Comparison of ENCODE assay signal across 17 cellular contexts in genomic region chr20:20231528-20232298, GRCh38.
"Had no signal": no experiment of that assay in that cellular context is flagged by ENCODE, and none has a peak within 500 bp of the region (broad histone marks: within the 10 kb centered on the region; RNA-seq: fewer than 3 reads in every experiment).

No MANE protein-coding gene starts in this region.

- H3K9me3 ChIP-seq: body of pancreas, esophagus muscularis mucosa, lower lobe of right lung, transverse colon had no signal

- H3K4me3 Mint-ChIP-seq: activated T-cell treated with anti-CD3 and anti-CD28 coated beads, Interleukin-2, amount 50 U/mL, for 4 hours; mesothelial cell of epicardium; stimulated activated effector memory CD8-positive, alpha-beta T cell treated with anti-CD3 and anti-CD28 coated beads, Interleukin-12 subunit alpha, Interleukin-12 subunit beta, amount 100 ng/mL, for 72 hours had no signal

- H3K4me3 ChIP-seq: body of pancreas, esophagus muscularis mucosa, lower lobe of right lung, transverse colon had no signal

- H3K36me3 Mint-ChIP-seq: activated naive CD4-positive, alpha-beta T cell treated with anti-CD3 and anti-CD28 coated beads, Interleukin-2, amount 50 U/mL, for 72 hours; immature natural killer cell; mesothelial cell of epicardium; stimulated activated effector memory CD8-positive, alpha-beta T cell treated with anti-CD3 and anti-CD28 coated beads, Interleukin-12 subunit alpha, Interleukin-12 subunit beta, amount 100 ng/mL, for 72 hours had no signal

- H3K27me3 ChIP-seq: body of pancreas, transverse colon had no signal

- ATAC-seq: activated naive CD4-positive, alpha-beta T cell treated with anti-CD3 and anti-CD28 coated beads, Interleukin-2, amount 50 U/mL, for 72 hours; body of pancreas; stimulated activated effector memory CD8-positive, alpha-beta T cell treated with anti-CD3 and anti-CD28 coated beads, Interleukin-12 subunit alpha, Interleukin-12 subunit beta, amount 100 ng/mL, for 72 hours had no signal

- H3K4me1 Mint-ChIP-seq: mesothelial cell of epicardium; stimulated activated effector memory CD8-positive, alpha-beta T cell treated with anti-CD3 and anti-CD28 coated beads, Interleukin-12 subunit alpha, Interleukin-12 subunit beta, amount 100 ng/mL, for 72 hours had no signal

- DNase-seq: activated CD4-positive, alpha-beta T cell treated with anti-CD3 and anti-CD28 coated beads for 1 hour; activated CD4-positive, alpha-beta T cell treated with anti-CD3 and anti-CD28 coated beads, Interleukin-2, amount 50 U/mL, for 4 hours; activated effector memory CD4-positive, alpha-beta T cell treated with anti-CD3 and anti-CD28 coated beads, Interleukin-2, amount 50 U/mL, for 16 hours; activated T-cell treated with anti-CD3 and anti-CD28 coated beads, Interleukin-2, amount 50 U/mL, for 4 hours; amniotic stem cell; body of pancreas; cortex of kidney; effector CD4-positive, alpha-beta T cell; immature natural killer cell; lower lobe of right lung; T-helper 1 cell; T1000; transverse colon had no signal

- H3K36me3 ChIP-seq: esophagus muscularis mucosa, lower lobe of right lung, transverse colon had no signal

- H3K27ac ChIP-seq: body of pancreas, esophagus muscularis mucosa, lower lobe of right lung, transverse colon had no signal

- H3K4me1 ChIP-seq: body of pancreas, lower lobe of right lung, transverse colon had no signal

- H3K27ac Mint-ChIP-seq: activated naive CD4-positive, alpha-beta T cell treated with anti-CD3 and anti-CD28 coated beads, Interleukin-2, amount 50 U/mL, for 72 hours; mesothelial cell of epicardium; stimulated activated effector memory CD8-positive, alpha-beta T cell treated with anti-CD3 and anti-CD28 coated beads, Interleukin-12 subunit alpha, Interleukin-12 subunit beta, amount 100 ng/mL, for 72 hours had no signal

- H3K9me3 Mint-ChIP-seq: activated naive CD4-positive, alpha-beta T cell treated with anti-CD3 and anti-CD28 coated beads, Interleukin-2, amount 50 U/mL, for 72 hours; activated T-cell treated with anti-CD3 and anti-CD28 coated beads, Interleukin-2, amount 50 U/mL, for 4 hours; stimulated activated effector memory CD8-positive, alpha-beta T cell treated with anti-CD3 and anti-CD28 coated beads, Interleukin-12 subunit alpha, Interleukin-12 subunit beta, amount 100 ng/mL, for 72 hours had no signal
